ENCODE assay signal across 8 cellular contexts in the genomic region with DNA sequence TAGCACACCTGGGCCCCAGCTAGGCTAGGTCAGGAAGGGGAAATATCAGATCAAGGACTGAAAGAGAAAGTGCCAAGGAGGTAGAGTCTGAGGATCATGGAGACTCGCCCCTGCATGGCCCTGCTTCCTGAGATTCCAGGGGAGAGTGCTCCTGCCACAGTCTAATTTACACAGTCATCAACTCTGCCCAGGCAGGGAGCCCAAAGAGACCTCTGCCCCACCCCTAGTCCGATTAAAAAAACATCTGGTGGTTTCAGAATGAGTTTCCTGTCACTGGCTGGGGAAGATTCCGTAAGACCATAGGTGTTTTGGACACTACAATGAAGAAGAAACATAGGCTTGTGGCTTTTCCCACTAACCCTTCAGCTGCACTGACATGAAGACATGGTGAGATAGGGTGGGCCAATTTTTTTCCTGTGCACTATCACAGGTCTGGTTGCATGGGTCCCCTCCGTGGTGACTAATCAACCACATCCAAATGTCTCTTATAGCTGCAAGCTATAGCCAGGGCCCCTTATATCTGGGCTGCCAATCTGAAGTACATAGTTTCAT. TPM values are rescaled to one million over a fixed set of nuclear protein-coding genes. Genes with fewer than 3 reads are reported as not detected.
A peak's percentile ranks its signal among the peaks of the same experiment; 100 is the strongest.
DNase-seq lines count a peak whose midpoint lies in the region; ATAC-seq lines count a peak whose summit lies in the region.

No MANE protein-coding gene starts in this region.

- H3K9me3 ChIP-seq in CD4-positive, CD25-positive, alpha-beta regulatory T cell (ENCODE audit: control insufficient read depth in 2 of 2, low read length in 2 of 2): no peaks in the 10 kb centered on the region

- H3K27ac ChIP-seq in CD4-positive, CD25-positive, alpha-beta regulatory T cell (ENCODE audit: insufficient read depth, low read length, poor library complexity, severe bottlenecking): no peak overlapping the region

- POLR2A ChIA-PET in activated CD8-positive, alpha-beta T cell treated with anti-CD3 and anti-CD28 coated beads, Interleukin-2, amount 10 ng/mL, durations not matched to agents 7 days and 5 days (lab: Charles Lee): interaction anchor here (0.8 to 1.5 kb wide), 4 partner anchors 9 to 31 kb away, joined by 3 to 8 read pairs (median 5); a partner anchor contains a TSS

- no peaks in the 10 kb centered on the region for H3K27me3 ChIP-seq in CD4-positive, CD25-positive, alpha-beta regulatory T cell (ENCODE audit: control insufficient read depth, insufficient read depth, low read length)

- H3K36me3 Mint-ChIP-seq in CD4-positive, CD25-positive, alpha-beta regulatory T cell: no peaks in the 10 kb centered on the region
- H3K36me3 Mint-ChIP-seq in activated CD8-positive, alpha-beta T cell treated with anti-CD3 and anti-CD28 coated beads, Interleukin-2, amount 10 ng/mL, durations not matched to agents 7 days and 5 days (ENCODE audit: low read depth): peaks cover 27% of the 10 kb centered on the region

- H3K27me3 Mint-ChIP-seq in CD4-positive, CD25-positive, alpha-beta regulatory T cell: peaks cover 4% of the 10 kb centered on the region
- H3K27me3 Mint-ChIP-seq in activated CD8-positive, alpha-beta T cell treated with anti-CD3 and anti-CD28 coated beads, Interleukin-2, amount 10 ng/mL, durations not matched to agents 7 days and 5 days (ENCODE audit: low read depth): no peaks in the 10 kb centered on the region

- H3K4me3 Mint-ChIP-seq in CD4-positive, CD25-positive, alpha-beta regulatory T cell: peak overlapping the region; percentile 18 to 80 (median 42)
- H3K4me3 Mint-ChIP-seq in activated CD8-positive, alpha-beta T cell treated with anti-CD3 and anti-CD28 coated beads, Interleukin-2, amount 10 ng/mL, durations not matched to agents 7 days and 5 days: peak overlapping the region; percentile 54

- peak overlapping the region; percentile 34 to 85 (median 69) for H3K27ac Mint-ChIP-seq in CD4-positive, CD25-positive, alpha-beta regulatory T cell
- H3K27ac Mint-ChIP-seq in activated CD8-positive, alpha-beta T cell treated with anti-CD3 and anti-CD28 coated beads, Interleukin-2, amount 10 ng/mL, durations not matched to agents 7 days and 5 days: peak overlapping the region; percentile 94

- H3K36me3 ChIP-seq in CD4-positive, CD25-positive, alpha-beta regulatory T cell (ENCODE audit: control insufficient read depth, insufficient read depth, low read length): no peaks in the 10 kb centered on the region

- H3K4me1 ChIP-seq in CD4-positive, CD25-positive, alpha-beta regulatory T cell (ENCODE audit: control insufficient read depth, insufficient read depth, low read length, poor library complexity, severe bottlenecking): peaks cover 13% of the 10 kb centered on the region

- H3K4me1 Mint-ChIP-seq in CD4-positive, CD25-positive, alpha-beta regulatory T cell: peaks cover 19 to 37% (median 29%) of the 10 kb centered on the region in 4 donors
- peaks cover 94% of the 10 kb centered on the region for H3K4me1 Mint-ChIP-seq in activated CD8-positive, alpha-beta T cell treated with anti-CD3 and anti-CD28 coated beads, Interleukin-2, amount 10 ng/mL, durations not matched to agents 7 days and 5 days (ENCODE audit: low read depth)

- ATAC-seq in CD4-positive, CD25-positive, alpha-beta regulatory T cell (ENCODE audit: low read depth in 2 of 2): peak; percentile 66 to 71
- peak; percentile 92 for ATAC-seq in GM19324 (IDR thresholded peaks at IDR 0.05; ENCODE audit: low FRiP score, unreplicated experiment)
- peak; percentile 94 for ATAC-seq in HG03139 (IDR thresholded peaks at IDR 0.05; ENCODE audit: unreplicated experiment)
- ATAC-seq in activated CD8-positive, alpha-beta T cell treated with anti-CD3 and anti-CD28 coated beads, Interleukin-2, amount 10 ng/mL, durations not matched to agents 7 days and 5 days: peak; percentile 84
- no peak for ATAC-seq in sciatic nerve

- peak in 1 of 3 donors; percentile 74 for DNase-seq in CD4-positive, CD25-positive, alpha-beta regulatory T cell
- DNase-seq in activated CD8-positive, alpha-beta T cell treated with anti-CD3 and anti-CD28 coated beads, Interleukin-2, amount 10 ng/mL, durations not matched to agents 7 days and 5 days: peak; percentile 84
- DNase-seq in islet precursor cell: no peak
- no peak for DNase-seq in sciatic nerve (ENCODE audit: low spot score)
- no peak for DNase-seq in midbrain (lab: John Stamatoyannopoulos, UW)
- DNase-seq in SK-N-DZ (ENCODE audit: low spot score): no peak

- H3K9me3 Mint-ChIP-seq in CD4-positive, CD25-positive, alpha-beta regulatory T cell: peaks cover 0 to 2% (median 0%) of the 10 kb centered on the region in 7 donors
- H3K9me3 Mint-ChIP-seq in activated CD8-positive, alpha-beta T cell treated with anti-CD3 and anti-CD28 coated beads, Interleukin-2, amount 10 ng/mL, durations not matched to agents 7 days and 5 days (ENCODE audit: insufficient read depth): peaks cover 3% of the 10 kb centered on the region

- CTCF ChIA-PET in activated CD8-positive, alpha-beta T cell treated with anti-CD3 and anti-CD28 coated beads, Interleukin-2, amount 10 ng/mL, durations not matched to agents 7 days and 5 days (lab: Charles Lee): interaction anchor here (0.9 to 5.8 kb wide), 7 partner anchors 9 to 60 kb away, joined by 3 to 45 read pairs (median 5); a partner anchor contains a TSS

- peak overlapping the region; percentile 58 for H3K4me3 ChIP-seq in CD4-positive, CD25-positive, alpha-beta regulatory T cell (ENCODE audit: low read depth, low read length)

- intact Hi-C loops in sciatic nerve (cut with DNase I): no loop called here

RNA-seq across cellular contexts. Expression of a gene that starts 31.5 kb away (rescaled TPM):
- not detected for total RNA-seq in CD4-positive, CD25-positive, alpha-beta regulatory T cell
- 1 to 10 TPM in 2 of 4 donors, under 1 TPM in 1, not detected in 1; 0.29 to 3.0 (median 1.0) TPM for polyA plus RNA-seq in CD4-positive, CD25-positive, alpha-beta regulatory T cell
- 100 to 1,000 TPM; 354 to 368 TPM for total RNA-seq in activated CD8-positive, alpha-beta T cell treated with anti-CD3 and anti-CD28 coated beads, Interleukin-2, amount 10 ng/mL, durations not matched to agents 7 days and 5 days
- 3.1 TPM for total RNA-seq in sciatic nerve
- polyA plus RNA-seq in SK-N-DZ (2014; cell fraction: cytosol; rRNA removed): not detected in 2 replicates
- polyA plus RNA-seq in SK-N-DZ (2014; cell fraction: nucleus; rRNA removed): not detected in 2 replicates

RNA-seq across cellular contexts. Expression of a gene that starts 56.0 kb away (rescaled TPM):
- total RNA-seq in CD4-positive, CD25-positive, alpha-beta regulatory T cell: 0.86 TPM
- under 1 TPM; 0.38 to 0.60 (median 0.55) TPM for polyA plus RNA-seq in CD4-positive, CD25-positive, alpha-beta regulatory T cell
- total RNA-seq in activated CD8-positive, alpha-beta T cell treated with anti-CD3 and anti-CD28 coated beads, Interleukin-2, amount 10 ng/mL, durations not matched to agents 7 days and 5 days: 1 to 10 TPM; 9.0 to 9.9 TPM
- total RNA-seq in sciatic nerve: 1.6 TPM
- not detected in 2 replicates for polyA plus RNA-seq in SK-N-DZ (2014; cell fraction: cytosol; rRNA removed)
- polyA plus RNA-seq in SK-N-DZ (2014; cell fraction: nucleus; rRNA removed): not detected in 2 replicates

Comparison
In these comparisons a context has a peak if more than half of its experiments do, and no peak if none do; other contexts are left out.
1. RNA of a gene that starts 31.5 kb away (total RNA-seq): 354 to 368 TPM in activated CD8-positive, alpha-beta T cell treated with anti-CD3 and anti-CD28 coated beads, Interleukin-2, amount 10 ng/mL, durations not matched to agents 7 days and 5 days; 3.1 TPM in sciatic nerve (single experiment) and not detected in CD4-positive, CD25-positive, alpha-beta regulatory T cell (single experiment); every median in the first group is over 10 times any median in the second.